1 cellular context compared by ENCODE assay signal in genomic region chr6:27128796-27129094, GRCh38.
TF ChIP-seq lines count a peak whose summit lies in the region.

No MANE protein-coding gene starts in this region.

TF ChIP-seq in K562, 482 proteins besides CTCF, POLR2A, EP300 and RAD21 (continued from another document):
- TF ChIP-seq HMGXB4 (CRISPR knock-in tag; IDR thresholded peaks at IDR 0.05) (peak; percentile 36; the same call in 1 of the 2 replicates), ZNF311 (CRISPR knock-in tag; IDR thresholded peaks at IDR 0.05) (0 out of 2 replicates have a peak, but pooled peaks have one; percentile 42), ZNF431 (CRISPR knock-in tag; IDR thresholded peaks at IDR 0.05) (0 out of 2 replicates have a peak, but pooled peaks have one; percentile 61), GTF2E2 (tag; IDR thresholded peaks at IDR 0.05) (0 out of 2 replicates have a peak, but pooled peaks have one; percentile 24), CHD1 (IDR thresholded peaks at IDR 0.05; ENCODE audit: low read length) (peak; percentile 53), MXD1 (CRISPR knock-in tag; IDR thresholded peaks at IDR 0.05; ENCODE audit: borderline replicate concordance, poor library complexity, severe bottlenecking) (no peak)
